8 cellular contexts compared by ENCODE assay signal in genomic region chr17:41965694-41966375, GRCh38. TPM values are rescaled to one million over a fixed set of nuclear protein-coding genes. Genes with fewer than 3 reads are reported as not detected.
DNase-seq lines count a peak whose midpoint lies in the region.

No MANE protein-coding gene starts in this region.

- no peaks in the 10 kb centered on the region for H3K9me3 ChIP-seq in ES-I3 (ENCODE audit: control insufficient read depth, insufficient read depth, low read length)

- H3K36me3 ChIP-seq in ES-I3 (ENCODE audit: insufficient read depth, low read length): peaks cover under 1% of the 10 kb centered on the region; the same call in 1 of the 2 replicates
- H3K36me3 ChIP-seq in urinary bladder (ENCODE audit: insufficient read depth): no peaks in the 10 kb centered on the region

- peak overlapping the region; percentile 90 for H3K4me3 ChIP-seq in urinary bladder (ENCODE audit: low read depth, low read length)

- peak overlapping the region; percentile 72 for H3K9ac ChIP-seq in ES-I3 (ENCODE audit: low read depth, low read length)

- H3K27ac ChIP-seq in urinary bladder (ENCODE audit: low read depth): peak overlapping the region; percentile 77

- DNase-seq in HuH-7.5 (ENCODE audit: low spot score): peak; percentile 80
- peak; percentile 47 for DNase-seq in RPMI7951 (ENCODE audit: low read depth)
- DNase-seq in activated naive CD4-positive, alpha-beta T cell (lab: John Stamatoyannopoulos, UW): peak in 3 of 4 experiments; percentile 16 to 53 (median 32)
- DNase-seq in head of caudate nucleus: peak in 30 of 42 donors; percentile 36 to 85 (median 56)
- DNase-seq in posterior vena cava (ENCODE audit: low spot score): peak; percentile 84
- no peak for DNase-seq in globus pallidus (ENCODE audit: low spot score)

- H3K4me1 ChIP-seq in ES-I3 (ENCODE audit: insufficient read depth, low read length): peaks cover 6% of the 10 kb centered on the region; the same call in 1 of the 2 replicates
- no peaks in the 10 kb centered on the region for H3K4me1 ChIP-seq in urinary bladder (ENCODE audit: insufficient read depth)

- intact Hi-C loops in head of caudate nucleus (cut with DNase I) (loop anchor here (2.0 to 10.0 kb wide), 2 partner anchors 27 to 149 kb away; partner anchors contain the start of gene DHX58), posterior vena cava (cut with DNase I) (loop anchor here in 1 of 2 donors (10.0 kb wide), 1 partner anchor 149 kb away; the partner anchor contains the start of gene DHX58)

- 8% methylated on average over 17 of the region's 17 CpGs for WGBS in urinary bladder

RNA-seq across cellular contexts. Expression of gene CNP, which starts 0.8 kb away (rescaled TPM):
- total RNA-seq in RPMI7951 (2014; rRNA removed; shearing (Covaris generic)): 37.8 and 43.9 TPM in 2 replicates
- total RNA-seq in posterior vena cava (10 to 100 TPM; 53.6 to 53.9 TPM), urinary bladder (28.7 TPM)
- 66.6 TPM for polyA plus RNA-seq in urinary bladder

RNA-seq across cellular contexts. Expression of gene ODAD4, which starts 35.4 kb away (rescaled TPM):
- 0.78 and 1.9 TPM in 2 replicates for total RNA-seq in RPMI7951 (2014; rRNA removed; shearing (Covaris generic))
- total RNA-seq in posterior vena cava: 1 to 10 TPM in 1 of 2 donors, under 1 TPM in 1; 0.74 to 1.2 TPM
- total RNA-seq in urinary bladder: 1.4 TPM
- 2.0 TPM for polyA plus RNA-seq in urinary bladder

RNA-seq across cellular contexts. Expression of gene ACLY, which starts 47.1 kb away (rescaled TPM):
- 98.2 and 99.4 TPM in 2 replicates for total RNA-seq in RPMI7951 (2014; rRNA removed; shearing (Covaris generic))
- total RNA-seq in posterior vena cava (100 to 1,000 TPM in 1 of 2 donors, 10 to 100 TPM in 1; 97.5 to 101 TPM), urinary bladder (64.1 TPM)
- polyA plus RNA-seq in urinary bladder: 51.7 TPM

RNA-seq across cellular contexts. Expression of gene DNAJC7, which starts 51.4 kb away (rescaled TPM):
- total RNA-seq in RPMI7951 (2014; rRNA removed; shearing (Covaris generic)): 63.1 and 65.7 TPM in 2 replicates
- 10 to 100 TPM; 57.0 TPM for total RNA-seq in posterior vena cava
- total RNA-seq in urinary bladder: 69.9 TPM
- 55.2 TPM for polyA plus RNA-seq in urinary bladder

RNA-seq across cellular contexts. Expression of gene NKIRAS2, which starts 54.1 kb away (rescaled TPM):
- total RNA-seq in RPMI7951 (2014; rRNA removed; shearing (Covaris generic)): 36.2 and 38.0 TPM in 2 replicates
- total RNA-seq in posterior vena cava: 10 to 100 TPM; 28.3 TPM
- total RNA-seq in urinary bladder: 14.4 TPM
- 52.0 TPM for polyA plus RNA-seq in urinary bladder
